16 cellular contexts compared by ENCODE assay signal in genomic region chr14:95712398-95712797, GRCh38. TPM values are rescaled to one million over a fixed set of nuclear protein-coding genes. Genes with fewer than 3 reads are reported as not detected.
"Had no signal": no experiment of that assay in that cellular context is flagged by ENCODE, and none has a peak within 500 bp of the region (broad histone marks: within the 10 kb centered on the region; RNA-seq: fewer than 3 reads in every experiment).

No MANE protein-coding gene starts in this region.

- H3K4me1 ChIP-seq: left ventricle myocardium inferior, pancreas, vagina had no signal

- H3K9me3 ChIP-seq: left ventricle myocardium inferior, pancreas, vagina had no signal

- DNase-seq: activated CD4-positive, alpha-beta T cell treated with anti-CD3 and anti-CD28 coated beads, Interleukin-2, amount 50 U/mL, for 4 hours; activated CD4-positive, CD25-positive, alpha-beta regulatory T cell; activated effector memory CD4-positive, alpha-beta T cell treated with anti-CD3 and anti-CD28 coated beads, Interleukin-2, amount 50 U/mL, for 16 hours; activated T-cell treated with anti-CD3 and anti-CD28 coated beads, Interleukin-2, amount 50 U/mL, for 1 hour; brain microvascular endothelial cell; dermis blood vessel endothelial cell; left ventricle myocardium inferior; mesendoderm; pancreas; stimulated activated CD4-positive, alpha-beta T cell treated with anti-CD3 and anti-CD28 coated beads, Interleukin-2, amount 100 ng/mL, for 48 hours; stimulated activated CD8-positive, alpha-beta memory T cell treated with anti-CD3 and anti-CD28 coated beads, Interleukin-4, amount 100 ng/mL, for 48 hours had no signal

- H3K27ac ChIP-seq: brain microvascular endothelial cell, left ventricle myocardium inferior, pancreas, vagina had no signal

- H3K27ac Mint-ChIP-seq: activated naive CD4-positive, alpha-beta T cell treated with anti-CD3 and anti-CD28 coated beads, Interleukin-2, amount 50 U/mL, for 72 hours had no signal

- H3K27me3 ChIP-seq: brain microvascular endothelial cell had no signal

- ATAC-seq: activated naive CD4-positive, alpha-beta T cell treated with anti-CD3 and anti-CD28 coated beads, Interleukin-2, amount 50 U/mL, for 72 hours; pancreas had no signal

- H3K4me1 Mint-ChIP-seq: neural crest cell had no signal

- H3K9me3 Mint-ChIP-seq: activated naive CD4-positive, alpha-beta T cell treated with anti-CD3 and anti-CD28 coated beads, Interleukin-2, amount 50 U/mL, for 72 hours had no signal

- H3K36me3 ChIP-seq: brain microvascular endothelial cell, left ventricle myocardium inferior, pancreas, vagina had no signal

- H3K4me3 Mint-ChIP-seq: neural crest cell had no signal

- H3K4me3 ChIP-seq: left ventricle myocardium inferior, pancreas, vagina had no signal

RNA-seq across cellular contexts. Expression of gene TCL1A, which starts 1.5 kb away (rescaled TPM):
- total RNA-seq: activated naive CD4-positive, alpha-beta T cell treated with anti-CD3 and anti-CD28 coated beads, Interleukin-2, amount 50 U/mL, for 72 hours; cerebellum; dermis blood vessel endothelial cell; epithelial cell of proximal tubule; left ventricle myocardium inferior; neural crest cell; vagina had no signal

RNA-seq across cellular contexts. Expression of gene TCL1B, which starts 26.2 kb away (rescaled TPM):
- total RNA-seq: activated naive CD4-positive, alpha-beta T cell treated with anti-CD3 and anti-CD28 coated beads, Interleukin-2, amount 50 U/mL, for 72 hours; cerebellum; dermis blood vessel endothelial cell; epithelial cell of proximal tubule; left ventricle myocardium inferior; neural crest cell; pancreas; vagina had no signal
